24 cellular contexts compared by ENCODE assay signal in the genomic region with DNA sequence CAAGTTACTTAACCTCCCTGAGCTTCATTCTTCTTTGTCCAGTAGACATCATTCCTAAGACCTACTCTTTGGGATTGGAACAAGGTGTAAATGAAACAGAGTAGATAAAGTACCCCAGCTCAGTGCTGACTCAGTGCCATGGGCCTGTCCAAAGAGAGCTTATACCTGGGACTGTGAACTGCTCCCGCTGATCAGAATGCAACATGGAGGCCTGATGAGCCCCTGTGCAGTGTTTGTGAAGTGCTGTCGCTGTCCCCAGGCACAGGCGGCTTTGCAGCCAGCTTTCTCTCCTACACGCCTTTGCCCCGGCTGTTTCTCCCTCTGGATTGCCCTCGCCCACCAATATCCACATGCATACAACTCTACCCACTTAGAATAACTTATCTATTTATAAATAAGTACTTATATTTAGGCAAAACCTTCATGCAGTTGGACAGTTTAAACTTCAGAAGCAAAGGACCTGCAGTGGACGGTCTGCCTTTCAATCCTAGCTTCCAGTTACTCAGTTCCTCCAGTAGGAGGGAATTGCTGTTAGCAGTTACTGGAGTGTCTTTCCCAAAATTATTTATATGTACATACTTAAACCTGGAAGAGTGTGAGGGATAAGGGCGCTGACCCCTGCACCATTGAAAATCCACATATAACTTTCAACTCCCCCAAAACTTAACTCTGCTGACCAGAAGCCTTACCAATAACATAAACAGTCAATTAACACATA.
DNase-seq lines count a peak whose midpoint lies in the region; ATAC-seq and TF ChIP-seq lines count a peak whose summit lies in the region.
"Had no signal": no experiment of that assay in that cellular context is flagged by ENCODE, and none has a peak within 500 bp of the region (broad histone marks: within the 10 kb centered on the region; RNA-seq: fewer than 3 reads in every experiment).

No MANE protein-coding gene starts in this region.

- H3K27ac Mint-ChIP-seq in effector memory CD8-positive, alpha-beta T cell = no peak overlapping the region
- H3K27ac Mint-ChIP-seq: activated T-helper 1 cell treated with anti-CD3 and anti-CD28 coated beads, Interleukin-12 subunit alpha, Interleukin-12 subunit beta, Interleukin-2, Interleukin-4 antibody, amounts not matched to agents 30 ng/mL and 10 ng/mL and 1 ng/mL, durations not matched to agents 14 hours and 24 hours and 36 hours; CD8-positive, alpha-beta memory T cell; IgD-negative memory B cell; stimulated activated memory B cell treated with anti-CD40 and anti-IgM and Interleukin-4, amounts not matched to agents 10 μg/mL and 1 μg/mL and 100 μg/mL, for 72 hours; T-helper 2 cell treated with Interferon-gamma antibody and Interleukin-4, amounts not matched to agents 5 μg/mL and 100 μg/mL, for 36 hours had no signal

- H3K4me3 ChIP-seq in fibroblast of pulmonary artery (replicated peaks; ENCODE audit: low read depth, low read length) = no peak overlapping the region
- H3K4me3 ChIP-seq: hepatocyte, psoas muscle, SJCRH30 had no signal

- no peaks in the 10 kb centered on the region for H3K4me1 Mint-ChIP-seq in effector memory CD8-positive, alpha-beta T cell (ENCODE audit: low read depth in 2 of 2)
- H3K4me1 Mint-ChIP-seq: CD8-positive, alpha-beta memory T cell; IgD-negative memory B cell; stimulated activated memory B cell treated with anti-CD40 and anti-IgM and Interleukin-4, amounts not matched to agents 10 μg/mL and 1 μg/mL and 100 μg/mL, for 72 hours had no signal

- peak; percentile 44 for DNase-seq in cardiac septum (ENCODE audit: low spot score)
- DNase-seq in left cardiac atrium = no peak
- no peak for DNase-seq in fibroblast of pulmonary artery (ENCODE audit: low read depth)
- no peak for DNase-seq in effector memory CD8-positive, alpha-beta T cell
- no peak for DNase-seq in NCI-H1930 (lab: John Stamatoyannopoulos, UW)
- DNase-seq: activated CD8-positive, alpha-beta memory T cell treated with anti-CD3 and anti-CD28 coated beads for 24 hours; CD8-positive, alpha-beta memory T cell; central memory CD4-positive, alpha-beta T cell; DMS79 treated with DMSO at 0.1 percent for 48 hours; mesenchymal stem cell; NCI-H2029 treated with DMSO at 0.1 percent for 48 hours; NCI-H510A treated with DMSO at 0.1 percent for 48 hours; OCI-M1; psoas muscle had no signal

- intact Hi-C loops in cardiac septum (cut with DNase I) (no loop called here), left cardiac atrium (cut with DNase I) (no loop called here)

- H3K27ac ChIP-seq in VCaP (no peak overlapping the region), temporal lobe (ENCODE audit: low read depth, low read length) (peak overlapping the region; percentile 14)
- H3K27ac ChIP-seq: hepatocyte, psoas muscle, SJCRH30 had no signal

- no peak overlapping the region for H3K4me3 Mint-ChIP-seq in effector memory CD8-positive, alpha-beta T cell
- H3K4me3 Mint-ChIP-seq: activated T-helper 1 cell treated with anti-CD3 and anti-CD28 coated beads, Interleukin-12 subunit alpha, Interleukin-12 subunit beta, Interleukin-2, Interleukin-4 antibody, amounts not matched to agents 30 ng/mL and 10 ng/mL and 1 ng/mL, durations not matched to agents 14 hours and 24 hours and 36 hours; CD8-positive, alpha-beta memory T cell; IgD-negative memory B cell; stimulated activated memory B cell treated with anti-CD40 and anti-IgM and Interleukin-4, amounts not matched to agents 10 μg/mL and 1 μg/mL and 100 μg/mL, for 72 hours; T-helper 2 cell treated with Interferon-gamma antibody and Interleukin-4, amounts not matched to agents 5 μg/mL and 100 μg/mL, for 36 hours had no signal

- peaks cover 14 to 51% of the 10 kb centered on the region in 2 donors for H3K27me3 Mint-ChIP-seq in effector memory CD8-positive, alpha-beta T cell

- H3K9me3 Mint-ChIP-seq in effector memory CD8-positive, alpha-beta T cell = no peaks in the 10 kb centered on the region
- H3K9me3 Mint-ChIP-seq: activated T-helper 1 cell treated with anti-CD3 and anti-CD28 coated beads, Interleukin-12 subunit alpha, Interleukin-12 subunit beta, Interleukin-2, Interleukin-4 antibody, amounts not matched to agents 30 ng/mL and 10 ng/mL and 1 ng/mL, durations not matched to agents 14 hours and 24 hours and 36 hours; T-helper 2 cell treated with Interferon-gamma antibody and Interleukin-4, amounts not matched to agents 5 μg/mL and 100 μg/mL, for 36 hours had no signal

- TF ChIP-seq CTCF in VCaP (conservative IDR thresholded peaks at IDR 0.05) = 0 out of 2 replicates have a peak, but pooled peaks have one; percentile 12
- peak; percentile 17 for TF ChIP-seq CTCF in fibroblast of pulmonary artery (IDR thresholded peaks at IDR 0.05; ENCODE audit: low read length, missing control alignments)

- no peak for ATAC-seq in left cardiac atrium
- ATAC-seq in effector memory CD8-positive, alpha-beta T cell (replicated peaks) = no peak
- no peak for ATAC-seq in HG02970 (IDR thresholded peaks at IDR 0.05; ENCODE audit: low FRiP score, unreplicated experiment)
- ATAC-seq: activated CD4-positive, CD25-positive, alpha-beta regulatory T cell treated with anti-CD3 and anti-CD28 coated beads, Interleukin-2, amount 50 U/mL, for 24 hours; psoas muscle; stimulated activated memory B cell treated with anti-CD40 and anti-IgM and Interleukin-4, amounts not matched to agents 10 μg/mL and 1 μg/mL and 100 μg/mL, for 72 hours had no signal

- peaks cover 4% of the 10 kb centered on the region for H3K36me3 Mint-ChIP-seq in effector memory CD8-positive, alpha-beta T cell (ENCODE audit: insufficient read depth)
- H3K36me3 Mint-ChIP-seq: IgD-negative memory B cell; stimulated activated memory B cell treated with anti-CD40 and anti-IgM and Interleukin-4, amounts not matched to agents 10 μg/mL and 1 μg/mL and 100 μg/mL, for 72 hours had no signal
